14 cellular contexts compared by ENCODE assay signal in genomic region chr15:90006217-90007088, GRCh38. TPM values are rescaled to one million over a fixed set of nuclear protein-coding genes. Genes with fewer than 3 reads are reported as not detected.
DNase-seq lines count a peak whose midpoint lies in the region; ATAC-seq and TF ChIP-seq lines count a peak whose summit lies in the region.
"Had no signal": no experiment of that assay in that cellular context is flagged by ENCODE, and none has a peak within 500 bp of the region (broad histone marks: within the 10 kb centered on the region; RNA-seq: fewer than 3 reads in every experiment).

No MANE protein-coding gene starts in this region.

- peaks cover 4% of the 10 kb centered on the region for H3K36me3 Mint-ChIP-seq in CD8-positive, alpha-beta T cell
- H3K36me3 Mint-ChIP-seq in chondrocyte (ENCODE audit: low read depth) = peaks cover 4% of the 10 kb centered on the region
- peaks cover 15% of the 10 kb centered on the region for H3K36me3 Mint-ChIP-seq in neural crest cell (ENCODE audit: low read depth)

- H3K4me1 Mint-ChIP-seq in CD8-positive, alpha-beta T cell (ENCODE audit: low read depth) = peaks cover 68% of the 10 kb centered on the region
- H3K4me1 Mint-ChIP-seq in chondrocyte (ENCODE audit: low read depth) (peaks cover 25% of the 10 kb centered on the region), neural crest cell (peaks cover 58% of the 10 kb centered on the region)

- no peaks in the 10 kb centered on the region for H3K27me3 Mint-ChIP-seq in CD8-positive, alpha-beta T cell (ENCODE audit: low read depth)
- no peaks in the 10 kb centered on the region for H3K27me3 Mint-ChIP-seq in chondrocyte (ENCODE audit: low read depth)
- no peaks in the 10 kb centered on the region for H3K27me3 Mint-ChIP-seq in neural crest cell (ENCODE audit: low read depth)
- H3K27me3 Mint-ChIP-seq: memory B cell had no signal

- no peaks in the 10 kb centered on the region for H3K9me3 ChIP-seq in CD8-positive, alpha-beta T cell (ENCODE audit: low read length)
- H3K9me3 ChIP-seq in HEK293 (ENCODE audit: control insufficient read depth, insufficient read depth, low read depth, low read length) = no peaks in the 10 kb centered on the region

- no peak overlapping the region for H3K27ac ChIP-seq in CD8-positive, alpha-beta T cell (ENCODE audit: low read depth, low read length)
- H3K27ac ChIP-seq in HEK293 (ENCODE audit: extremely low read depth, low read depth, low read length) = no peak overlapping the region

- intact Hi-C loops in CD8-positive, alpha-beta T cell (cut with DNase I, micrococcal nuclease) = no loop called here

- CTCF ChIA-PET in CD8-positive, alpha-beta T cell (lab: Charles Lee) = interaction anchor here (2.3 kb wide), 1 partner anchor 64 kb away, joined by 6 read pairs; no protein-coding TSS in a partner anchor
- CTCF ChIA-PET in HEK293 (lab: Yijun Ruan, JAX) = interaction anchor here (0.7 to 1.3 kb wide), 2 partner anchors 8 to 13 kb away, joined by 3 read pairs; no protein-coding TSS in a partner anchor

- H3K27me3 ChIP-seq in CD8-positive, alpha-beta T cell (ENCODE audit: insufficient read depth, low read length) = no peaks in the 10 kb centered on the region

- no peaks in the 10 kb centered on the region for H3K36me3 ChIP-seq in CD8-positive, alpha-beta T cell (ENCODE audit: insufficient read depth, low read length)
- H3K36me3 ChIP-seq in HEK293 (ENCODE audit: control insufficient read depth in 2 of 2, insufficient read depth in 1 of 2, low read length in 2 of 2) = no peaks in the 10 kb centered on the region

- peaks cover 28% of the 10 kb centered on the region for H3K4me1 ChIP-seq in CD8-positive, alpha-beta T cell (ENCODE audit: insufficient read depth, low read length)
- peaks cover 16% of the 10 kb centered on the region for H3K4me1 ChIP-seq in HEK293 (ENCODE audit: control insufficient read depth, insufficient read depth, low read length)

- DNase-seq in CD8-positive, alpha-beta T cell = no peak
- no peak for DNase-seq in chondrocyte (ENCODE audit: low spot score)
- no peak for DNase-seq in neural crest cell (ENCODE audit: low read depth, low spot score)
- no peak for DNase-seq in SKM-1 treated with dmso at 0.1 percent for 144 hours (lab: John Stamatoyannopoulos, UW; ENCODE audit: unreplicated experiment)
- DNase-seq: activated T-cell treated with anti-CD3 and anti-CD28 coated beads, Interleukin-2, amount 50 U/mL, for 48 hours; DMS53; glutamatergic neuron; NCI-H1105; right cardiac atrium; T1000 had no signal

- H3K27ac Mint-ChIP-seq in CD8-positive, alpha-beta T cell = peak overlapping the region; percentile 9
- H3K27ac Mint-ChIP-seq in chondrocyte (ENCODE audit: unreplicated experiment) (peak overlapping the region; percentile 27), neural crest cell (ENCODE audit: unreplicated experiment) (no peak overlapping the region)
- H3K27ac Mint-ChIP-seq: memory B cell had no signal

- POLR2A ChIA-PET in CD8-positive, alpha-beta T cell (lab: Charles Lee) = no interaction called here
- POLR2A ChIA-PET in HEK293 (lab: Yijun Ruan, JAX) = no interaction called here

- no peak for ATAC-seq in CD8-positive, alpha-beta T cell
- ATAC-seq in GM19463 (IDR thresholded peaks at IDR 0.05; ENCODE audit: unreplicated experiment) = no peak
- ATAC-seq in GM21529 (IDR thresholded peaks at IDR 0.05; ENCODE audit: unreplicated experiment) = no peak
- ATAC-seq: right cardiac atrium had no signal

- no peak for TF ChIP-seq CTCF in CD8-positive, alpha-beta T cell (IDR thresholded peaks at IDR 0.05)
- TF ChIP-seq CTCF in HEK293 (tag by site-specific recombination; IDR thresholded peaks at IDR 0.05) (no peak), chondrocyte (IDR thresholded peaks at IDR 0.05) (no peak), neural crest cell (conservative IDR thresholded peaks at IDR 0.05) (no peak)

- no peaks in the 10 kb centered on the region for H3K9me3 Mint-ChIP-seq in CD8-positive, alpha-beta T cell
- H3K9me3 Mint-ChIP-seq in chondrocyte (ENCODE audit: low read depth) = peaks cover 9% of the 10 kb centered on the region
- peaks cover 2% of the 10 kb centered on the region for H3K9me3 Mint-ChIP-seq in neural crest cell

- H3K4me3 ChIP-seq in CD8-positive, alpha-beta T cell (ENCODE audit: low read depth, low read length) = no peak overlapping the region
- H3K4me3 ChIP-seq in HEK293 (ENCODE audit: low read depth, low read length) = no peak overlapping the region

- no peak overlapping the region for H3K4me3 Mint-ChIP-seq in CD8-positive, alpha-beta T cell
- H3K4me3 Mint-ChIP-seq in chondrocyte (ENCODE audit: unreplicated experiment) (no peak overlapping the region), neural crest cell (peak overlapping the region; percentile 68)
- H3K4me3 Mint-ChIP-seq: memory B cell had no signal

TF ChIP-seq in HEK293, 187 proteins besides CTCF, POLR2A, EP300 and RAD21:
- no peak for TF ChIP-seq KLF7 (tag by site-specific recombination; IDR thresholded peaks at IDR 0.05; ENCODE audit: borderline replicate concordance)
- TF ChIP-seq ZBTB20 (tag by site-specific recombination; IDR thresholded peaks at IDR 0.05) = peak; percentile 53
- peak; percentile 56; the same call in 1 of the 2 replicates for TF ChIP-seq SP7 (tag by site-specific recombination; IDR thresholded peaks at IDR 0.05)
- no peak for TF ChIP-seq ZNF529 (tag by site-specific recombination; IDR thresholded peaks at IDR 0.05; ENCODE audit: insufficient replicate concordance)
TF ChIP-seq in HEK293: peak in this region for 2.

RNA-seq across cellular contexts. Expression of gene ZNF710, which starts 5.3 kb away (rescaled TPM):
- total RNA-seq in CD8-positive, alpha-beta T cell = 1 to 10 TPM; 2.5 to 4.2 TPM
- total RNA-seq in chondrocyte (6.7 to 14.4 TPM (median 12.9 TPM) in 3 replicates), neural crest cell (60.3 and 64.4 TPM in 2 replicates)
